17 cellular contexts compared by ENCODE assay signal in the genomic region with DNA sequence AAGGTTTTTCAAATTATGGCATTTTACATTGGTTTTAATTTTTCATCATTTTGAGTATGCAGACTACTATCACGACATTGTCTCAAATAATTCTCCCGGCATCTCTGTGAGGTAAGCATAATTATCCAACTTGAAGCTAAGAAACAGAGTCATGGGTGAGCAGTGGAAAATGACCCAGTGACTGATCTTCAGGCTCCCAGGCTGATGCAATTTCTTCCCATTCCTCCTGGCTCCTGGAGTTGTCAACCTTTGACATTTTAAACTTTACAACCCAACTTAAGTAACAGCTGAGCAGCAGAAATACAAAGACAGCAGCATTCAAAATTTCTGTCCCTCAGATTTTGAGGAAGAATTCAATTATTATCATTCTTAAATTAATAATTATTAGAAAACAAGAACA. TPM values are rescaled to one million over a fixed set of nuclear protein-coding genes. Genes with fewer than 3 reads are reported as not detected.
DNase-seq lines count a peak whose midpoint lies in the region; ATAC-seq and TF ChIP-seq lines count a peak whose summit lies in the region.
"Had no signal": no experiment of that assay in that cellular context is flagged by ENCODE, and none has a peak within 500 bp of the region (broad histone marks: within the 10 kb centered on the region; RNA-seq: fewer than 3 reads in every experiment).

No MANE protein-coding gene starts in this region.

- H3K4me1 Mint-ChIP-seq in activated CD4-positive, alpha-beta memory T cell treated with anti-CD3 and anti-CD28 coated beads, Interleukin-2, amount 10 ng/mL, durations not matched to agents 7 days and 5 days = no peaks in the 10 kb centered on the region

- no peak for TF ChIP-seq RAD21 in SK-N-SH (IDR thresholded peaks at IDR 0.05; ENCODE audit: low read length)

- H2AFZ ChIP-seq in GM23248 = peak overlapping the region; percentile 72
- no peak overlapping the region for H2AFZ ChIP-seq in SK-N-SH (ENCODE audit: low read depth)

- no peaks in the 10 kb centered on the region for H3K9me2 ChIP-seq in GM23248 (ENCODE audit: insufficient read depth)
- H3K9me2 ChIP-seq in SK-N-SH = no peaks in the 10 kb centered on the region

- H3K9ac ChIP-seq in GM23248 (peak overlapping the region; percentile 34; the same call in 1 of the 2 replicates), SK-N-SH (no peak overlapping the region)

- CTCF ChIA-PET in activated CD4-positive, alpha-beta memory T cell treated with anti-CD3 and anti-CD28 coated beads, Interleukin-2, amount 10 ng/mL, durations not matched to agents 7 days and 5 days (lab: Charles Lee) = no interaction called here
- CTCF ChIA-PET in SK-N-SH (lab: Yijun Ruan, JAX) = interaction anchor here (0.9 to 5.7 kb wide), 6 partner anchors 13 to 88 kb away, joined by 3 to 38 read pairs (median 6); partner anchors contain the start of gene LAMA4

- H3K27ac ChIP-seq in GM23248 (peak overlapping the region; percentile 38; the same call in 1 of the 2 replicates), heart left ventricle (peak overlapping the region in 11 of 12 donors; percentile 57 to 80 (median 70)), stomach (peak overlapping the region in 3 of 5 donors; percentile 32 to 72 (median 56)), SK-N-SH (ENCODE audit: low read depth in 2 of 2, low read length in 1 of 2) (peak overlapping the region in 1 of 2 experiments; percentile 74; a peak in 1 of 4 replicates), testis (no peak overlapping the region)

- TF ChIP-seq POLR2A in heart left ventricle (IDR thresholded peaks at IDR 0.05) (no peak), stomach (IDR thresholded peaks at IDR 0.05) (no peak), testis (IDR thresholded peaks at IDR 0.05) (no peak)

- H3K4me1 ChIP-seq in GM23248 (ENCODE audit: insufficient read depth) = peaks cover 20% of the 10 kb centered on the region
- H3K4me1 ChIP-seq in heart left ventricle = peaks cover 0 to 31% (median 22%) of the 10 kb centered on the region in 12 donors
- peaks cover 0 to 16% (median 7%) of the 10 kb centered on the region in 4 donors for H3K4me1 ChIP-seq in stomach
- H3K4me1 ChIP-seq in SK-N-SH (ENCODE audit: control insufficient read depth in 1 of 2, insufficient read depth in 2 of 2, low read depth in 1 of 2, low read length in 1 of 2) = peaks cover 0 to 19% of the 10 kb centered on the region in 2 experiments; a peak in 2 of 4 replicates
- no peaks in the 10 kb centered on the region for H3K4me1 ChIP-seq in testis

- ATAC-seq in heart left ventricle (peak in 1 of 4 donors; percentile 47), omental fat pad (ENCODE audit: low FRiP score) (peak; percentile 65), HG03342 (IDR thresholded peaks at IDR 0.05; ENCODE audit: unreplicated experiment) (no peak)
- ATAC-seq: PC-3 had no signal

- 93 to 96% methylated on average over 2 of the region's 2 CpGs for WGBS in GM23248 (ENCODE audit: low coverage in 1 of 2, low lambda C conversion rate in 2 of 2, missing lambda C conversion rate in 2 of 2), 2 experiments
- 93 to 97% (median 96%) methylated on average over 2 of the region's 2 CpGs for WGBS in heart left ventricle, 4 donors
- WGBS in stomach, 5 donors = 93 to 99% (median 94%) methylated on average over 2 of the region's 2 CpGs
- 96% methylated on average over 2 of the region's 2 CpGs for WGBS in SK-N-SH (ENCODE audit: low lambda C conversion rate)
- 91 to 98% methylated on average over 2 of the region's 2 CpGs for WGBS in testis, 2 donors

- H3K4me3 ChIP-seq in GM23248 = no peak overlapping the region
- H3K4me3 ChIP-seq in heart left ventricle = no peak overlapping the region
- H3K4me3 ChIP-seq in stomach = no peak overlapping the region
- no peak overlapping the region for H3K4me3 ChIP-seq in SK-N-SH (ENCODE audit: low read depth in 2 of 2, low read length in 1 of 2)
- no peak overlapping the region for H3K4me3 ChIP-seq in testis
- H3K4me3 ChIP-seq: MG63 had no signal

- TF ChIP-seq EP300 in stomach (IDR thresholded peaks at IDR 0.05) (no peak), SK-N-SH (IDR thresholded peaks at IDR 0.05; ENCODE audit: borderline replicate concordance in 1 of 2, low read depth in 1 of 2, low read length in 1 of 2) (no peak)

- DNase-seq in GM23248 (peak; percentile 16), heart left ventricle (no peak), omental fat pad (ENCODE audit: low spot score) (no peak), stomach (no peak), SK-N-SH (no peak), testis (no peak)
- DNase-seq in activated CD4-positive, alpha-beta memory T cell treated with anti-CD3 and anti-CD28 coated beads, Interleukin-2, amount 10 ng/mL, durations not matched to agents 7 days and 5 days = no peak
- DNase-seq: C1 segment of cervical spinal cord, DMS153, H7, MG63, NCI-H1105 treated with DMSO at 0.1 percent for 48 hours, NCI-H187 treated with DMSO at 0.1 percent for 48 hours, NCI-H446, NCI-H748 treated with DMSO at 0.1 percent for 48 hours, PC-3 had no signal

- H3K79me2 ChIP-seq in GM23248 (ENCODE audit: insufficient read depth) = no peaks in the 10 kb centered on the region
- H3K79me2 ChIP-seq in SK-N-SH (ENCODE audit: insufficient read depth) = no peaks in the 10 kb centered on the region

- H3K36me3 ChIP-seq in GM23248 (ENCODE audit: low read depth) = no peaks in the 10 kb centered on the region
- H3K36me3 ChIP-seq in heart left ventricle = no peaks in the 10 kb centered on the region
- no peaks in the 10 kb centered on the region for H3K36me3 ChIP-seq in stomach
- no peaks in the 10 kb centered on the region for H3K36me3 ChIP-seq in SK-N-SH (replicated peaks in 1 of 2; ENCODE audit: control insufficient read depth in 1 of 2, insufficient read depth in 2 of 2, low read length in 1 of 2)
- no peaks in the 10 kb centered on the region for H3K36me3 ChIP-seq in testis (ENCODE audit: low read depth, missing control alignments)
- H3K36me3 ChIP-seq: MG63 had no signal

- no peaks in the 10 kb centered on the region for H3K9me3 Mint-ChIP-seq in activated CD4-positive, alpha-beta memory T cell treated with anti-CD3 and anti-CD28 coated beads, Interleukin-2, amount 10 ng/mL, durations not matched to agents 7 days and 5 days

- H3K4me2 ChIP-seq in GM23248 (ENCODE audit: unreplicated experiment) (peak overlapping the region; percentile 68), SK-N-SH (no peak overlapping the region)

- intact Hi-C loops in heart left ventricle (cut with DNase I) (loop anchor here in 2 of 10 donors (2.0 to 5.0 kb wide), 2 partner anchors 87 to 401 kb away; no protein-coding TSS in a partner anchor), stomach (cut with DNase I; ENCODE audit: low total_unique reads) (no loop called here), testis (cut with DNase I; ENCODE audit: low total_unique reads) (no loop called here)

- no peak overlapping the region for H3K27ac Mint-ChIP-seq in activated CD4-positive, alpha-beta memory T cell treated with anti-CD3 and anti-CD28 coated beads, Interleukin-2, amount 10 ng/mL, durations not matched to agents 7 days and 5 days

- H3F3A ChIP-seq in GM23248 (ENCODE audit: insufficient read depth) (peaks cover 17% of the 10 kb centered on the region), SK-N-SH (replicated peaks; ENCODE audit: insufficient read depth) (no peaks in the 10 kb centered on the region)

- in situ Hi-C loops in GM23248 (cut with MboI) = no loop called here

- H3K27me3 ChIP-seq in GM23248 (replicated peaks; ENCODE audit: insufficient read depth) (no peaks in the 10 kb centered on the region), heart left ventricle (no peaks in the 10 kb centered on the region), stomach (no peaks in the 10 kb centered on the region), SK-N-SH (ENCODE audit: insufficient read depth) (no peaks in the 10 kb centered on the region), testis (no peaks in the 10 kb centered on the region)
- H3K27me3 ChIP-seq: MG63 had no signal

- H3K4me3 Mint-ChIP-seq in activated CD4-positive, alpha-beta memory T cell treated with anti-CD3 and anti-CD28 coated beads, Interleukin-2, amount 10 ng/mL, durations not matched to agents 7 days and 5 days = no peak overlapping the region

- no peak for TF ChIP-seq CTCF in heart left ventricle (IDR thresholded peaks at IDR 0.05)
- no peak for TF ChIP-seq CTCF in omental fat pad (IDR thresholded peaks at IDR 0.05)
- no peak for TF ChIP-seq CTCF in stomach (IDR thresholded peaks at IDR 0.05)
- no peak for TF ChIP-seq CTCF in SK-N-SH (IDR thresholded peaks at IDR 0.05)
- no peak for TF ChIP-seq CTCF in testis (IDR thresholded peaks at IDR 0.05)

- H3K36me3 Mint-ChIP-seq in activated CD4-positive, alpha-beta memory T cell treated with anti-CD3 and anti-CD28 coated beads, Interleukin-2, amount 10 ng/mL, durations not matched to agents 7 days and 5 days (ENCODE audit: low read depth) = no peaks in the 10 kb centered on the region

- POLR2A ChIA-PET in activated CD4-positive, alpha-beta memory T cell treated with anti-CD3 and anti-CD28 coated beads, Interleukin-2, amount 10 ng/mL, durations not matched to agents 7 days and 5 days (lab: Charles Lee) = interaction anchor here (0.9 kb wide), 1 partner anchor 17 kb away, joined by 3 read pairs; no protein-coding TSS in a partner anchor
- POLR2A ChIA-PET in SK-N-SH (lab: Yijun Ruan, JAX) = no interaction called here

- H3K27me3 Mint-ChIP-seq in activated CD4-positive, alpha-beta memory T cell treated with anti-CD3 and anti-CD28 coated beads, Interleukin-2, amount 10 ng/mL, durations not matched to agents 7 days and 5 days = peaks cover 28% of the 10 kb centered on the region

- no peaks in the 10 kb centered on the region for H3K9me3 ChIP-seq in GM23248 (ENCODE audit: low read depth)
- no peaks in the 10 kb centered on the region for H3K9me3 ChIP-seq in heart left ventricle
- H3K9me3 ChIP-seq in stomach = no peaks in the 10 kb centered on the region
- H3K9me3 ChIP-seq in SK-N-SH = no peaks in the 10 kb centered on the region
- no peaks in the 10 kb centered on the region for H3K9me3 ChIP-seq in testis
- H3K9me3 ChIP-seq: MG63 had no signal

- no peaks in the 10 kb centered on the region for H4K20me1 ChIP-seq in GM23248 (ENCODE audit: insufficient read depth)
- H4K20me1 ChIP-seq in SK-N-SH (ENCODE audit: insufficient read depth) = no peaks in the 10 kb centered on the region

RNA-seq across cellular contexts. Expression of gene LAMA4, which starts 13.6 kb away (rescaled TPM):
- total RNA-seq in GM23248 (2014; rRNA removed; shearing (Covaris generic)) = 429 and 440 TPM in 2 replicates
- polyA plus RNA-seq in GM23248 (2016; fragmentation: Nextera tagmentation; extraction: Ambion mirVana) = 331 and 339 TPM in 2 replicates
- 100 to 1,000 TPM in 2 of 9 donors, 10 to 100 TPM in 7; 42.6 to 132 (median 77.7) TPM for total RNA-seq in heart left ventricle
- 10 to 100 TPM; 23.8 to 55.9 TPM for polyA plus RNA-seq in heart left ventricle
- total RNA-seq in omental fat pad = 100 to 1,000 TPM; 189 to 459 (median 376) TPM
- 100 to 1,000 TPM in 2 of 5 donors, 10 to 100 TPM in 3; 39.1 to 324 (median 56.1) TPM for total RNA-seq in stomach
- polyA plus RNA-seq in stomach = 10 to 100 TPM in 2 of 3 donors, 1 to 10 TPM in 1; 9.7 to 18.5 (median 14.0) TPM
- total RNA-seq in activated CD4-positive, alpha-beta memory T cell treated with anti-CD3 and anti-CD28 coated beads, Interleukin-2, amount 10 ng/mL, durations not matched to agents 7 days and 5 days = not detected
- polyA plus RNA-seq in SK-N-SH (2012; rRNA removed) = 9.4 and 10.5 TPM in 2 replicates
- 6.9 and 7.5 TPM in 2 replicates for polyA plus RNA-seq in SK-N-SH (2012; cell fraction: cytosol; rRNA removed)
- polyA plus RNA-seq in SK-N-SH (2012; cell fraction: nucleus; rRNA removed) = 14.6 and 14.9 TPM in 2 replicates
- total RNA-seq in testis = 10 to 100 TPM; 49.2 to 61.0 TPM
- polyA plus RNA-seq in testis (ENCODE audit: insufficient read depth, low read depth, low replicate concordance) = 37.6 TPM

Comparison
In these comparisons a context has a peak if more than half of its experiments do, and no peak if none do; other contexts are left out.
1. H3K27ac ChIP-seq: peak in GM23248 (single experiment), heart left ventricle (11 of 12) and stomach (3 of 5); none in testis (0 of 2).
2. RNA of gene LAMA4, which starts 13.6 kb away (total RNA-seq): 189 to 459 TPM in omental fat pad, 429 to 440 TPM in GM23248, 42.6 to 132 TPM in heart left ventricle, 49.2 to 61.0 TPM in testis and 39.1 to 324 TPM in stomach; not detected in activated CD4-positive, alpha-beta memory T cell treated with anti-CD3 and anti-CD28 coated beads, Interleukin-2, amount 10 ng/mL, durations not matched to agents 7 days and 5 days; every median in the first group is over 10 times any median in the second.